Comparison of ENCODE assay signal across 8 cellular contexts in the genomic region with DNA sequence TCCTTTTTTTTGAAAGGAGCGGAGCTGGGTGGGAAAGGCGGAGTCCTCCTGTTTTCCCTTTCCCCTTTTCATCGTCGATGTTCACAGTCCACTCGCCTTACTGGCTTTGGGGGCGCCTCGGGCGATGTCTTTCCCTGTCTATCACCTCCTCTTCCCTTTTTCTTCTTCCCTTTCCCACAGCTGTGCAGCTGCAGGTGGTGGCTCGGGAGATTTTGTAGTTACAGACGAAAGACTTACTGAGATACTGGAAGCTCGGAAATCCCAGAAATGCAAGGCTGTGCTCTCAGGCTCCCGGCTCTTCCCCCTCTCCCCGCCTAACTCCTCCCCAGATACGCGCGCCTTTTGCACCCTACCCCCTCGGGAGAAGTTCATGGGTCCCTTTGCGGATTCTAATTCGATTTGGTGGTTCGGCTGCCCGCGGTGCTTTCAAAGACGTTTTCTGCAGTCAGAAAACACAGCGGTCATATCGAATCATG. TPM values are rescaled to one million over a fixed set of nuclear protein-coding genes. Genes with fewer than 3 reads are reported as not detected.
A peak's percentile ranks its signal among the peaks of the same experiment; 100 is the strongest.
DNase-seq lines count a peak whose midpoint lies in the region; ATAC-seq and TF ChIP-seq lines count a peak whose summit lies in the region.

No MANE protein-coding gene starts in this region.

- H3K4me1 ChIP-seq in stomach: peaks cover 13 to 70% (median 46%) of the 10 kb centered on the region in 4 donors

- in situ Hi-C loops in GM13977 (cut with MboI; ENCODE audit: low pct_unique_long_range_greater_than_20kb, low sequenced_read_pairs, unreplicated experiment): no loop called here
- in situ Hi-C loops in G401 (cut with HindIII; ENCODE audit: low sequenced_read_pairs): no loop called here

- ATAC-seq in left lobe of liver (peak; percentile 5), HG03095 (IDR thresholded peaks at IDR 0.05; ENCODE audit: unreplicated experiment) (no peak)

- DNase-seq in AG08396 (ENCODE audit: low spot score) (peak; percentile 35), GM13977 (ENCODE audit: low spot score) (peak; percentile 25), caudate nucleus (lab: John Stamatoyannopoulos, UW) (peak in 27 of 61 donors; percentile 5 to 70 (median 42)), left lobe of liver (ENCODE audit: low spot score) (peak; percentile 52), stomach (no peak), G401 (ENCODE audit: low spot score) (no peak)

- WGBS in stomach, 5 donors: 1 to 6% (median 1%) methylated on average over 24 to 25 of the region's 25 CpGs

- no peaks in the 10 kb centered on the region for H3K9me3 ChIP-seq in stomach

- no peaks in the 10 kb centered on the region for H3K27me3 ChIP-seq in stomach

- H3K27ac ChIP-seq in caudate nucleus (ENCODE audit: low read depth, low read length) (peak overlapping the region; percentile 44), stomach (peak overlapping the region; percentile 89 to 92 (median 91))

- no peaks in the 10 kb centered on the region for H3K36me3 ChIP-seq in stomach

- TF ChIP-seq EP300 in stomach (IDR thresholded peaks at IDR 0.05): no peak

- intact Hi-C loops in stomach (cut with DNase I; ENCODE audit: low total_unique reads): no loop called here

- H3K4me3 ChIP-seq in stomach: peak overlapping the region; percentile 81 to 92 (median 89)

- no peak for TF ChIP-seq CTCF in GM13977 (IDR thresholded peaks at IDR 0.05; ENCODE audit: extremely low read depth, insufficient read depth, missing control alignments)
- TF ChIP-seq CTCF in stomach (IDR thresholded peaks at IDR 0.05): no peak

- TF ChIP-seq POLR2A in stomach (IDR thresholded peaks at IDR 0.05): no peak

TF ChIP-seq in PFSK-1, 5 proteins besides CTCF, POLR2A, EP300 and RAD21:
- TF ChIP-seq FOXP2 (optimal IDR thresholded peaks at IDR 0.05; ENCODE audit: borderline replicate concordance, extremely low read depth, extremely low read length, insufficient read depth) (no peak), POLR2AphosphoS5 (IDR thresholded peaks at IDR 0.05; ENCODE audit: low read depth, low read length) (no peak; the same call in 1 of the 2 replicates), SIN3A (IDR thresholded peaks at IDR 0.05; ENCODE audit: borderline replicate concordance, insufficient read depth, low read length) (peak; percentile 38; the same call in 1 of the 2 replicates)

RNA-seq across cellular contexts. Expression of a gene that starts 1.3 kb away (rescaled TPM):
- polyA plus RNA-seq in PFSK-1 (2012; ENCODE audit: insufficient read length, low read depth): 60.3 TPM
- total RNA-seq in left lobe of liver: 37.2 TPM
- 100 to 1,000 TPM in 3 of 5 donors, 10 to 100 TPM in 2; 29.0 to 298 (median 201) TPM for total RNA-seq in stomach
- 10 to 100 TPM in 2 of 3 donors, 1 to 10 TPM in 1; 9.3 to 45.8 (median 43.3) TPM for polyA plus RNA-seq in stomach
- 22.8 and 31.7 TPM in 2 replicates for total RNA-seq in G401 (2014; rRNA removed; shearing (Covaris generic))

RNA-seq across cellular contexts. Expression of a gene that starts 52.9 kb away (rescaled TPM):
- polyA plus RNA-seq in PFSK-1 (2012; ENCODE audit: insufficient read length, low read depth): not detected
- total RNA-seq in left lobe of liver: 22.1 TPM
- total RNA-seq in stomach: 10 to 100 TPM in 3 of 5 donors, 1 to 10 TPM in 2; 2.9 to 29.0 (median 10.1) TPM
- 1 to 10 TPM in 2 of 3 donors, under 1 TPM in 1; 0.73 to 6.0 (median 2.0) TPM for polyA plus RNA-seq in stomach
- 0.27 and 0.86 TPM in 2 replicates for total RNA-seq in G401 (2014; rRNA removed; shearing (Covaris generic))

Comparison
In these comparisons a context has a peak if more than half of its experiments do, and no peak if none do; other contexts are left out.
1. DNase-seq: peak in AG08396 (single experiment), GM13977 (single experiment) and left lobe of liver (single experiment); none in stomach (single experiment) and G401 (single experiment).